Comparison of ENCODE assay signal across 8 cellular contexts in genomic region chr6:116561377-116562018, GRCh38. TPM values are rescaled to one million over a fixed set of nuclear protein-coding genes. Genes with fewer than 3 reads are reported as not detected.
DNase-seq lines count a peak whose midpoint lies in the region; ATAC-seq and TF ChIP-seq lines count a peak whose summit lies in the region.

No MANE protein-coding gene starts in this region.

- H2AK5ac ChIP-seq in trophoblast cell (ENCODE audit: low read length), result no peak overlapping the region

- H3K27me3 Mint-ChIP-seq in CD4-positive, alpha-beta T cell, result peaks cover 10% of the 10 kb centered on the region

- H3K18ac ChIP-seq in trophoblast cell (ENCODE audit: low read length), result no peak overlapping the region

- intact Hi-C loops in CD4-positive, alpha-beta T cell (cut with DNase I, micrococcal nuclease), result loop anchor here (1.0 to 10.0 kb wide), 2 partner anchors 343 to 1113 kb away; partner anchors contain the start of gene NUS1 (in 1 of the 2)

- TF ChIP-seq EP300 in upper lobe of left lung (IDR thresholded peaks at IDR 0.05), result no peak

- H3K9me3 ChIP-seq in CD4-positive, alpha-beta T cell (ENCODE audit: control insufficient read depth, low read length), result no peaks in the 10 kb centered on the region
- H3K9me3 ChIP-seq in RWPE2 (ENCODE audit: severe bottlenecking) (no peaks in the 10 kb centered on the region), trophoblast cell (ENCODE audit: insufficient read depth, low read depth, low read length) (no peaks in the 10 kb centered on the region), upper lobe of left lung (no peaks in the 10 kb centered on the region)

- H3K4me1 Mint-ChIP-seq in CD4-positive, alpha-beta T cell (ENCODE audit: low read depth), result no peaks in the 10 kb centered on the region

- H3K4me3 ChIP-seq in KMS-11 (IDR thresholded peaks at IDR 0.05; ENCODE audit: insufficient read depth, low read depth, low read length), result no peak overlapping the region
- H3K4me3 ChIP-seq in RWPE2 (ENCODE audit: severe bottlenecking), result no peak overlapping the region
- H3K4me3 ChIP-seq in trophoblast cell (ENCODE audit: low read depth, low read length), result no peak overlapping the region
- no peak overlapping the region for H3K4me3 ChIP-seq in upper lobe of left lung

- H4K91ac ChIP-seq in trophoblast cell (ENCODE audit: low read depth, low read length), result no peak overlapping the region

- H3K79me1 ChIP-seq in trophoblast cell (ENCODE audit: low read length), result no peaks in the 10 kb centered on the region

- no peak overlapping the region for H3K4ac ChIP-seq in trophoblast cell (ENCODE audit: low read depth, low read length)

- H3K36me3 ChIP-seq in KMS-11 (ENCODE audit: insufficient read depth), result no peaks in the 10 kb centered on the region
- H3K36me3 ChIP-seq in RWPE2 (ENCODE audit: low read depth), result no peaks in the 10 kb centered on the region
- H3K36me3 ChIP-seq in trophoblast cell (ENCODE audit: control insufficient read depth in 1 of 2, insufficient read depth in 2 of 2, low read length in 2 of 2), result no peaks in the 10 kb centered on the region
- H3K36me3 ChIP-seq in upper lobe of left lung, result no peaks in the 10 kb centered on the region

- no peak overlapping the region for H3K27ac ChIP-seq in CD4-positive, alpha-beta T cell (ENCODE audit: low read depth, low read length)
- H3K27ac ChIP-seq in KMS-11 (no peak overlapping the region), RWPE2 (ENCODE audit: poor library complexity, severe bottlenecking) (no peak overlapping the region), trophoblast cell (ENCODE audit: low read depth, low read length) (no peak overlapping the region), upper lobe of left lung (no peak overlapping the region)

- H3K79me2 ChIP-seq in KMS-11 (ENCODE audit: insufficient read depth, low read depth) (no peaks in the 10 kb centered on the region), trophoblast cell (ENCODE audit: control insufficient read depth, insufficient read depth, low read length, poor library complexity) (no peaks in the 10 kb centered on the region)

- no CpG with 5 or more reads among the region's 9 CpGs for WGBS in trophoblast cell (ENCODE audit: extremely low coverage, insufficient coverage, insufficient read length)
- WGBS in upper lobe of left lung, 2 donors, result 47 to 49% methylated on average over 9 of the region's 9 CpGs

- no peaks in the 10 kb centered on the region for H3K36me3 Mint-ChIP-seq in CD4-positive, alpha-beta T cell (ENCODE audit: low read depth)

- H2AFZ ChIP-seq in KMS-11 (ENCODE audit: low read depth), result no peak overlapping the region
- peak overlapping the region; percentile 41 for H2AFZ ChIP-seq in trophoblast cell (ENCODE audit: insufficient read depth, low read length, poor library complexity)

- POLR2A ChIA-PET in CD4-positive, alpha-beta T cell (lab: Charles Lee), result interaction anchor here (2.6 kb wide), 1 partner anchor 10 kb away, joined by 14 read pairs; the partner anchor contains the start of gene RWDD1

- TF ChIP-seq CTCF in CD4-positive, alpha-beta T cell (IDR thresholded peaks at IDR 0.05), result peak; percentile 98
- TF ChIP-seq CTCF in KMS-11 (conservative IDR thresholded peaks at IDR 0.05; ENCODE audit: low read depth, low read length) (peak; percentile 74), RWPE2 (IDR thresholded peaks at IDR 0.05; ENCODE audit: poor library complexity, severe bottlenecking) (peak; percentile 94), upper lobe of left lung (IDR thresholded peaks at IDR 0.05) (peak; percentile 83 to 90 (median 86))

- no peak overlapping the region for H2BK12ac ChIP-seq in trophoblast cell (ENCODE audit: low read length)

- H4K20me1 ChIP-seq in KMS-11 (ENCODE audit: insufficient read depth), result no peaks in the 10 kb centered on the region

- CTCF ChIA-PET in CD4-positive, alpha-beta T cell (lab: Charles Lee), result interaction anchor here (0.6 to 2.0 kb wide), 13 partner anchors 9 to 345 kb away, joined by 3 to 11 read pairs (median 3); partner anchors contain the start of genes RWDD1 and ZUP1

- H3K4me2 ChIP-seq in KMS-11, result no peak overlapping the region
- no peak overlapping the region for H3K4me2 ChIP-seq in trophoblast cell (ENCODE audit: low read length)

- no peak overlapping the region for H2BK5ac ChIP-seq in trophoblast cell (ENCODE audit: low read depth, low read length, poor library complexity)

- no peaks in the 10 kb centered on the region for H3K9me3 Mint-ChIP-seq in CD4-positive, alpha-beta T cell

- no peaks in the 10 kb centered on the region for H3K27me3 ChIP-seq in CD4-positive, alpha-beta T cell (ENCODE audit: control insufficient read depth, insufficient read depth, low read length)
- H3K27me3 ChIP-seq in KMS-11 (ENCODE audit: insufficient read depth, low read depth) (no peaks in the 10 kb centered on the region), RWPE2 (ENCODE audit: insufficient read depth, poor library complexity, severe bottlenecking) (no peaks in the 10 kb centered on the region), trophoblast cell (ENCODE audit: insufficient read depth, low read length) (no peaks in the 10 kb centered on the region), upper lobe of left lung (no peaks in the 10 kb centered on the region)

- peak; percentile 85 for ATAC-seq in CD4-positive, alpha-beta T cell (ENCODE audit: poor library complexity)
- ATAC-seq in GM19452 (IDR thresholded peaks at IDR 0.05; ENCODE audit: unreplicated experiment) (peak; percentile 70), RWPE2 (ENCODE audit: low read depth) (0 out of 3 replicates have a peak, but pooled peaks have one; percentile 17), upper lobe of left lung (ENCODE audit: low FRiP score in 2 of 2) (peak; percentile 84 to 90)

- no peak overlapping the region for H2BK120ac ChIP-seq in trophoblast cell (ENCODE audit: insufficient read depth, low read length, poor library complexity)

- H3K14ac ChIP-seq in trophoblast cell (ENCODE audit: low read length), result no peak overlapping the region

- H4K12ac ChIP-seq in trophoblast cell (ENCODE audit: low read depth, low read length), result no peak overlapping the region

- H3K23ac ChIP-seq in trophoblast cell (ENCODE audit: low read length), result no peak overlapping the region

- no peak for TF ChIP-seq POLR2A in upper lobe of left lung (IDR thresholded peaks at IDR 0.05)

- no peak overlapping the region for H4K8ac ChIP-seq in trophoblast cell (ENCODE audit: low read depth, low read length)

- no peaks in the 10 kb centered on the region for H3K4me1 ChIP-seq in KMS-11 (ENCODE audit: low read depth, poor library complexity, severe bottlenecking)
- H3K4me1 ChIP-seq in RWPE2 (ENCODE audit: insufficient read depth, poor library complexity, severe bottlenecking), result peaks cover 33% of the 10 kb centered on the region
- no peaks in the 10 kb centered on the region for H3K4me1 ChIP-seq in trophoblast cell (ENCODE audit: control insufficient read depth in 1 of 2, insufficient read depth in 2 of 2, low read length in 2 of 2)
- peaks cover 0 to 11% (median 5%) of the 10 kb centered on the region in 4 donors for H3K4me1 ChIP-seq in upper lobe of left lung

- no peak overlapping the region for H3K4me3 Mint-ChIP-seq in CD4-positive, alpha-beta T cell

- no peak overlapping the region for H3K27ac Mint-ChIP-seq in CD4-positive, alpha-beta T cell

- H3K9ac ChIP-seq in KMS-11, result no peak overlapping the region
- H3K9ac ChIP-seq in trophoblast cell (ENCODE audit: low read length), result no peak overlapping the region

- DNase-seq in CD4-positive, alpha-beta T cell, result peak; percentile 39 to 68 (median 54)
- DNase-seq in RWPE2 (ENCODE audit: low spot score), result no peak
- DNase-seq in activated naive CD4-positive, alpha-beta T cell (lab: John Stamatoyannopoulos, UW), result peak; percentile 5 to 44 (median 27)
- peak; percentile 74 for DNase-seq in globus pallidus (ENCODE audit: low spot score)
- peak; percentile 55 to 93 for DNase-seq in trophoblast cell
- DNase-seq in upper lobe of left lung, result peak in 1 of 2 donors; percentile 66

RNA-seq across cellular contexts. Expression of gene CALHM4, which starts 7.9 kb away (rescaled TPM):
- total RNA-seq in CD4-positive, alpha-beta T cell, result not detected
- polyA plus RNA-seq in trophoblast cell (2013), result 0.05 and 0.08 TPM in 2 replicates
- not detected for total RNA-seq in upper lobe of left lung

RNA-seq across cellular contexts. Expression of gene RWDD1, which starts 9.8 kb away (rescaled TPM):
- 10 to 100 TPM; 60.3 to 60.5 TPM for total RNA-seq in CD4-positive, alpha-beta T cell
- 80.6 and 86.1 TPM in 2 replicates for polyA plus RNA-seq in trophoblast cell (2013)
- total RNA-seq in upper lobe of left lung, result 10 to 100 TPM; 11.5 to 35.1 (median 30.9) TPM

RNA-seq across cellular contexts. Expression of gene TRAPPC3L, which starts 16.0 kb away (rescaled TPM):
- total RNA-seq in CD4-positive, alpha-beta T cell, result not detected
- polyA plus RNA-seq in trophoblast cell (2013), result not detected in 2 replicates
- 1 to 10 TPM in 1 of 6 donors, under 1 TPM in 2, not detected in 3; 0.20 to 1.4 (median 0.29) TPM for total RNA-seq in upper lobe of left lung

RNA-seq across cellular contexts. Expression of gene CALHM5, which starts 50.1 kb away (rescaled TPM):
- total RNA-seq in CD4-positive, alpha-beta T cell, result not detected
- 0.38 and 0.39 TPM in 2 replicates for polyA plus RNA-seq in trophoblast cell (2013)
- total RNA-seq in upper lobe of left lung, result 1 to 10 TPM in 4 of 6 donors, under 1 TPM in 2; 0.76 to 2.9 (median 1.2) TPM

RNA-seq across cellular contexts. Expression of gene RSPH4A, which starts 54.8 kb away (rescaled TPM):
- total RNA-seq in CD4-positive, alpha-beta T cell, result under 1 TPM; 0.56 to 0.88 TPM
- polyA plus RNA-seq in trophoblast cell (2013), result 0.07 and 0.11 TPM in 2 replicates
- total RNA-seq in upper lobe of left lung, result 10 to 100 TPM in 2 of 6 donors, 1 to 10 TPM in 4; 1.2 to 28.7 (median 4.7) TPM

Comparison
In these comparisons a context has a peak if more than half of its experiments do, and no peak if none do; other contexts are left out.
1. ATAC-seq: peak in every context shown above with its lines; median percentile 87 in upper lobe of left lung; 85 in CD4-positive, alpha-beta T cell; 70 in GM19452; 17 in RWPE2.